ENCODE assay signal across 9 cellular contexts in genomic region chr5:175469916-175470315, GRCh38. TPM values are rescaled to one million over a fixed set of nuclear protein-coding genes. Genes with fewer than 3 reads are reported as not detected.
"Had no signal": no experiment of that assay in that cellular context is flagged by ENCODE, and none has a peak within 500 bp of the region (broad histone marks: within the 10 kb centered on the region; RNA-seq: fewer than 3 reads in every experiment).

No MANE protein-coding gene starts in this region.

- DNase-seq: GOT3, H9, HCEC 1CT, IMR-90, KG1 had no signal

- H3K4me3 Mint-ChIP-seq: H9 had no signal

- H3K4me3 ChIP-seq: K562 had no signal

- H3K9me3 Mint-ChIP-seq: H9 had no signal

- FAIRE-seq: H54, HTR-8/SVneo, K562 had no signal

- H3K27ac Mint-ChIP-seq: H9 had no signal

RNA-seq across cellular contexts. Expression of gene DRD1, which starts 25.9 kb away (rescaled TPM):
- total RNA-seq: H9, HT-29, K562 had no signal
- polyA plus RNA-seq: K562 had no signal
